8 cellular contexts compared by ENCODE assay signal in the genomic region with DNA sequence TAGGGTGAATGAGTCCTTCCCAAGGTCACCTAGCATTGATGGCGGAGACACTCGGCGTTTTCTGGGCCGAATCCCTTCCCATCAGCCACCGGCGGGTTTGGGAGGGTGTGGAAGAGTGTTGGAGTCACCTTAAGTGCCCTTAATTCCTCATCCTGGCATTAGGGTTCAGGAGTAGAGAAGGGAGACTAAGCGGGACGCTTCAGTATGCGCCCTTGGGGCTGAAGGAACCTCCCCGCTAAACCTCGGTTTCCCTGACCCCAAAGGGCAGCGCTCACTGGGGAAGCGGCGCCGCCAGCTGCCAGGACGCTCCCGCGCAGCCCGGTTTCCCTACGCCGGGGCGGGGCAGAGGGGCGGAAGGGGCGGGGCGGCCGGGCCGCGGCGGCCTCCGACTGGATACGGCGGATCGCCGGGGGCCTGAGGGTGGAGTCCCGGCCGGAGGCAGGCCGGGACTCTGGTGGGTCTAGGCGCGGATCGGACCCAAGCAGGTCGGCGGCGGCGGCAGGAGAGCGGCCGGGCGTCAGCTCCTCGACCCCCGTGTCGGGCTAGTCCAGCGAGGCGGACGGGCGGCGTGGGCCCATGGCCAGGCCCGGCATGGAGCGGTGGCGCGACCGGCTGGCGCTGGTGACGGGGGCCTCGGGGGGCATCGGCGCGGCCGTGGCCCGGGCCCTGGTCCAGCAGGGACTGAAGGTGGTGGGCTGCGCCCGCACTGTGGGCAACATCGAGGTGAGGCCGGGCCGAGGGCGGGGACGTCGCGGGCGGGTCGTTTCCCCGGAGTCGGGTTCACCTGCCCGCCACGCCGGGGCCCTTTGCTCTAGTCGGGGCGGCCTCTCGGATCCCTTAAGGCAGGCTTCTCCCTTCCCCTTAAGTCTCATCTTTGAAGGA. TPM values are rescaled to one million over a fixed set of nuclear protein-coding genes. Genes with fewer than 3 reads are reported as not detected.
DNase-seq lines count a peak whose midpoint lies in the region; ATAC-seq lines count a peak whose summit lies in the region.

A gene with protein sequence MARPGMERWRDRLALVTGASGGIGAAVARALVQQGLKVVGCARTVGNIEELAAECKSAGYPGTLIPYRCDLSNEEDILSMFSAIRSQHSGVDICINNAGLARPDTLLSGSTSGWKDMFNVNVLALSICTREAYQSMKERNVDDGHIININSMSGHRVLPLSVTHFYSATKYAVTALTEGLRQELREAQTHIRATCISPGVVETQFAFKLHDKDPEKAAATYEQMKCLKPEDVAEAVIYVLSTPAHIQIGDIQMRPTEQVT (plus strand): TSS at position 446 of the 882 bp plus-strand sequence. CDS start 131 bp downstream, at position 577.

- peaks cover 9 to 57% of the 10 kb centered on the region in 2 donors for H3K36me3 ChIP-seq in neuronal stem cell (replicated peaks in 1 of 2; ENCODE audit: control insufficient read depth in 2 of 2, insufficient read depth in 2 of 2, low read length in 2 of 2)
- peaks cover 7 to 10% of the 10 kb centered on the region in 2 donors for H3K36me3 ChIP-seq in stomach smooth muscle (ENCODE audit: control insufficient read depth in 2 of 2, insufficient read depth in 2 of 2, low read length in 2 of 2)

- H2BK12ac ChIP-seq in neuronal stem cell (ENCODE audit: low read length), result no peak within 1 kb of the TSS

- peak within 1 kb of the TSS; percentile 97 for H2AFZ ChIP-seq in neuronal stem cell (ENCODE audit: low read length)

- H3K9me3 ChIP-seq in neuronal stem cell (replicated peaks in 1 of 2; ENCODE audit: control insufficient read depth in 2 of 2, insufficient read depth in 1 of 2, low read depth in 1 of 2, low read length in 2 of 2) (no peaks in the 10 kb centered on the region), stomach smooth muscle (ENCODE audit: control insufficient read depth in 2 of 2, low read length in 2 of 2) (no peaks in the 10 kb centered on the region)

- no peak within 1 kb of the TSS for H3K14ac ChIP-seq in neuronal stem cell (ENCODE audit: low read length)

- peak within 1 kb of the TSS; percentile 26 for H2BK120ac ChIP-seq in neuronal stem cell (ENCODE audit: low read depth, low read length)

- no peak within 1 kb of the TSS for H4K91ac ChIP-seq in neuronal stem cell (ENCODE audit: low read depth, low read length, poor library complexity)

- H3K27ac ChIP-seq in neuronal stem cell (replicated peaks; ENCODE audit: low read length) (peak within 1 kb of the TSS; percentile 59), stomach smooth muscle (ENCODE audit: low read length) (peak within 1 kb of the TSS; percentile 55)

- H3K9ac ChIP-seq in neuronal stem cell (ENCODE audit: low read depth, low read length, poor library complexity) (peak within 1 kb of the TSS; percentile 98), stomach smooth muscle (ENCODE audit: low read length in 2 of 2) (peak within 1 kb of the TSS; percentile 69 to 70)

- H3K79me1 ChIP-seq in neuronal stem cell (ENCODE audit: low read depth, low read length), result peaks cover 7% of the 10 kb centered on the region

- H3K27me3 ChIP-seq in neuronal stem cell (ENCODE audit: control insufficient read depth in 3 of 3, insufficient read depth in 3 of 3, low read depth in 1 of 3, low read length in 3 of 3) (no peaks in the 10 kb centered on the region), stomach smooth muscle (ENCODE audit: control insufficient read depth in 1 of 2, insufficient read depth in 2 of 2, low read length in 2 of 2) (no peaks in the 10 kb centered on the region)

- no peak within 1 kb of the TSS for H4K8ac ChIP-seq in neuronal stem cell (ENCODE audit: low read depth, low read length)

- DNase-seq in DMS153 treated with DMSO at 0.1 percent for 48 hours (lab: John Stamatoyannopoulos, UW; ENCODE audit: unreplicated experiment), result peak; percentile 63
- peak; percentile 73 for DNase-seq in LHCN-M2 (ENCODE audit: low read depth)
- peak; percentile 20 for DNase-seq in SHP77 treated with DMSO at 0.1 percent for 48 hours (lab: John Stamatoyannopoulos, UW)
- DNase-seq in activated naive CD4-positive, alpha-beta T cell (lab: John Stamatoyannopoulos, UW), result peak; percentile 37 to 67 (median 56)
- DNase-seq in foreskin melanocyte, result peak; percentile 55
- DNase-seq in neuronal stem cell (ENCODE audit: low spot score), result peak; percentile 80

- peak within 1 kb of the TSS; percentile 79 for H3K4me2 ChIP-seq in neuronal stem cell (ENCODE audit: insufficient read depth, low read length, poor library complexity, severe bottlenecking)

- H3K4me3 ChIP-seq in neuronal stem cell (ENCODE audit: low read length in 2 of 2), result peak within 1 kb of the TSS; percentile 84 to 97
- peak within 1 kb of the TSS; percentile 68 to 83 for H3K4me3 ChIP-seq in stomach smooth muscle (ENCODE audit: low read length in 2 of 2)

- H3K4ac ChIP-seq in neuronal stem cell (ENCODE audit: low read length), result no peak within 1 kb of the TSS

- H3K23ac ChIP-seq in neuronal stem cell (ENCODE audit: low read depth, low read length, poor library complexity), result peak within 1 kb of the TSS; percentile 92

- WGBS in neuronal stem cell (ENCODE audit: extremely low coverage in 2 of 2, insufficient read length in 2 of 2, insufficient replicate concordance in 1 of 2), 2 donors, result no CpG with 5 or more reads among the region's 87 CpGs

- peak within 1 kb of the TSS; percentile 23 for H2AK5ac ChIP-seq in neuronal stem cell (ENCODE audit: low read depth, low read length)

- peak; percentile 81 for ATAC-seq in GM21619 (IDR thresholded peaks at IDR 0.05; ENCODE audit: unreplicated experiment)

- H3K4me1 ChIP-seq in neuronal stem cell (ENCODE audit: control insufficient read depth in 2 of 2, insufficient read depth in 1 of 2, low read depth in 1 of 2, low read length in 2 of 2) (peaks cover 13 to 16% of the 10 kb centered on the region in 2 donors), stomach smooth muscle (ENCODE audit: control insufficient read depth, insufficient read depth, low read length) (peaks cover 15% of the 10 kb centered on the region)

- peak within 1 kb of the TSS; percentile 88 for H3K18ac ChIP-seq in neuronal stem cell (ENCODE audit: low read length)

- no peak within 1 kb of the TSS for H2BK5ac ChIP-seq in neuronal stem cell (ENCODE audit: low read length)

- no peak within 1 kb of the TSS for H2BK15ac ChIP-seq in neuronal stem cell (ENCODE audit: low read length)

RNA-seq across cellular contexts. Expression of the gene that starts here (rescaled TPM):
- total RNA-seq in LHCN-M2 (2014; rRNA removed), result 8.7 and 9.3 TPM in 2 replicates
- polyA plus RNA-seq in LHCN-M2 (2012), result 8.4 TPM
- 15.1 TPM for polyA plus RNA-seq in neuronal stem cell (2013, experiment 1 of 2)
- 14.0 TPM for polyA plus RNA-seq in neuronal stem cell (2013, experiment 2 of 2)

Comparison
In these comparisons a context has a peak if more than half of its experiments do, and no peak if none do; other contexts are left out.
1. Peak in every context shown above with its lines: DNase-seq, ATAC-seq, H3K4me3 ChIP-seq and H3K27ac ChIP-seq.
2. DNase-seq: peak in every context shown above with its lines; median percentile 80 in neuronal stem cell; 73 in LHCN-M2; 63 in DMS153 treated with DMSO at 0.1 percent for 48 hours; 56 in activated naive CD4-positive, alpha-beta T cell; 55 in foreskin melanocyte; 20 in SHP77 treated with DMSO at 0.1 percent for 48 hours.